26 cellular contexts compared by ENCODE assay signal in the genomic region with DNA sequence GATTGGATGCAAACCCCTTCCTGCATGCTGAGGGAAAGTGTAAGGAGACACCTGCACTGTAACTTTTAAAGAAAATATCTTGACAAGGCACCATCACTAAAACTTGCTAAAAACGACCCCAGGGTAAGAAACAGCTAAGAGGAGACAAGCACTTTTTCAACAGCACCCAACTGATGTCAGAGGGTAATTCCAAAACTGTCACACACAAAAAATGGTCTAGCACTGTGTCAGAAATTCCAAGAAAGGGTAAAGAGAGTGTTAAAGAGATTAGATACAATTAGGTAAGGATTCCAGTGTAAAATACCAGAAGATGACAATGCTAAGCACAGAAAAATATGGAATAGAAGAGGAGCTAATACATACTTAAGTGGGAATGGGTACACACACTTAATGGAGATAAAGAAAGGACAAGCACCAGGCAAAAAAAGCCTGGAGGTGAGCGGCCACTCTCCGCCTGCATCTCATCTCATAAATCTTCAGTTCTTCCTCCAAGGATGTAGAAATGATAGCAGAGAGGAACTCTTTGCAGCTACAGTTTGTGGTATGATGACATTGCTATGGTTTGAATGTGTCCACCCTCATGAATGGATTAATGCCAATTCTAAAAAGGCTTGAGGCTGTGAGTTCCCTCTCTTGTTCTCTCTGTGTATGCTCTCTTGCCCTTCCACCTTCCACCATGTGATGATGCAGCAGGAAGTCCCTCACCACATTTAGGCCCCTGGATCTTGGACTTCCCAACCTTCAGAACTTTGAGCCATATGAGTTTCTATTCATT.
DNase-seq lines count a peak whose midpoint lies in the region; ATAC-seq, FAIRE-seq and TF ChIP-seq lines count a peak whose summit lies in the region.
"Had no signal": no experiment of that assay in that cellular context is flagged by ENCODE, and none has a peak within 500 bp of the region (broad histone marks: within the 10 kb centered on the region; RNA-seq: fewer than 3 reads in every experiment).

No MANE protein-coding gene starts in this region.

- no peak overlapping the region for H3K9ac ChIP-seq in astrocyte (ENCODE audit: low read length)

- H3K36me3 ChIP-seq in astrocyte (ENCODE audit: insufficient read depth, low read length) = no peaks in the 10 kb centered on the region
- H3K36me3 ChIP-seq: breast epithelium, colonic mucosa, sigmoid colon had no signal

- CTCF ChIA-PET in HEK293T (lab: Yijun Ruan, JAX) = no interaction called here

- H3K4me1 Mint-ChIP-seq in astrocyte (ENCODE audit: low read depth, unreplicated experiment) (peaks cover 9% of the 10 kb centered on the region), osteocyte (ENCODE audit: unreplicated experiment) (peaks cover 68% of the 10 kb centered on the region)
- H3K4me1 Mint-ChIP-seq: activated naive CD8-positive, alpha-beta T cell treated with anti-CD3 and anti-CD28 coated beads, Interleukin-2, amount 50 U/mL, for 24 hours had no signal

- H2AFZ ChIP-seq in astrocyte (ENCODE audit: low read depth, low read length) = no peak overlapping the region
- H2AFZ ChIP-seq: GM23338 had no signal

- peaks cover 29% of the 10 kb centered on the region for H3K79me2 ChIP-seq in astrocyte (ENCODE audit: insufficient read depth, low read length)

- H3K27me3 ChIP-seq in astrocyte (ENCODE audit: insufficient read depth, low read length) = no peaks in the 10 kb centered on the region
- H3K27me3 ChIP-seq in dorsolateral prefrontal cortex = no peaks in the 10 kb centered on the region
- H3K27me3 ChIP-seq: breast epithelium, colonic mucosa, sigmoid colon had no signal

- POLR2A ChIA-PET in HEK293T (lab: Yijun Ruan, JAX) = no interaction called here

- TF ChIP-seq CTCF in astrocyte (IDR thresholded peaks at IDR 0.05; ENCODE audit: insufficient read depth, low read depth, low read length) = no peak
- no peak for TF ChIP-seq CTCF in osteocyte (IDR thresholded peaks at IDR 0.05)
- TF ChIP-seq CTCF in dorsolateral prefrontal cortex (IDR thresholded peaks at IDR 0.05 in 54 of 56, conservative IDR thresholded peaks at IDR 0.05 in 2 of 56; ENCODE audit: low read depth in 1 of 56, partially characterized antibody in 56 of 56) = no peak

- H3K4me2 ChIP-seq in astrocyte (ENCODE audit: low read length) = no peak overlapping the region
- H3K4me2 ChIP-seq: GM23338 had no signal

- H3K4me3 ChIP-seq in astrocyte (ENCODE audit: insufficient read depth, low read depth, low read length) (no peak overlapping the region), dorsolateral prefrontal cortex (no peak overlapping the region)
- H3K4me3 ChIP-seq: breast epithelium, colonic mucosa, GM23338, sigmoid colon had no signal

- H3K27ac Mint-ChIP-seq in astrocyte (ENCODE audit: unreplicated experiment) (no peak overlapping the region), osteocyte (ENCODE audit: unreplicated experiment) (peak overlapping the region; percentile 40)
- H3K27ac Mint-ChIP-seq: activated CD8-positive, alpha-beta T cell treated with anti-CD3 and anti-CD28 coated beads, Interleukin-2, amount 10 ng/mL, durations not matched to agents 7 days and 5 days; activated naive CD8-positive, alpha-beta T cell treated with anti-CD3 and anti-CD28 coated beads, Interleukin-2, amount 50 U/mL, for 24 hours; GM23338; progenitor cell of endocrine pancreas had no signal

- H3K27ac ChIP-seq in astrocyte (ENCODE audit: low read depth, low read length) (no peak overlapping the region), dorsolateral prefrontal cortex (peak overlapping the region in 3 of 59 donors; percentile 8 to 67 (median 21))
- H3K27ac ChIP-seq: breast epithelium, colonic mucosa, sigmoid colon had no signal

- no peaks in the 10 kb centered on the region for H3K9me3 ChIP-seq in astrocyte (ENCODE audit: insufficient read depth, low read depth, low read length)
- H3K9me3 ChIP-seq: breast epithelium, colonic mucosa, sigmoid colon had no signal

- FAIRE-seq in astrocyte (lab: Jason Lieb, UNC) = peak; percentile 32
- FAIRE-seq: G401.6 had no signal

- no peak for ATAC-seq in left cardiac atrium
- ATAC-seq: activated CD8-positive, alpha-beta T cell treated with anti-CD3 and anti-CD28 coated beads, Interleukin-2, amount 10 ng/mL, durations not matched to agents 7 days and 5 days; activated naive CD8-positive, alpha-beta T cell treated with anti-CD3 and anti-CD28 coated beads, Interleukin-2, amount 50 U/mL, for 24 hours; esophagus mucosa; GM23338; stimulated activated naive CD8-positive, alpha-beta T cell treated with anti-CD3 and anti-CD28 coated beads, Interleukin-15, Interleukin-2, amounts not matched to agents 100 U/mL and 50 U/mL, for 24 hours had no signal

- H3K9me3 Mint-ChIP-seq in astrocyte (ENCODE audit: unreplicated experiment) (no peaks in the 10 kb centered on the region), osteocyte (ENCODE audit: unreplicated experiment) (no peaks in the 10 kb centered on the region)
- H3K9me3 Mint-ChIP-seq: activated naive CD8-positive, alpha-beta T cell treated with anti-CD3 and anti-CD28 coated beads, Interleukin-2, amount 50 U/mL, for 24 hours; GM23338 had no signal

- peaks cover 2% of the 10 kb centered on the region for H3K36me3 Mint-ChIP-seq in astrocyte (ENCODE audit: low read depth, unreplicated experiment)
- peaks cover 10% of the 10 kb centered on the region for H3K36me3 Mint-ChIP-seq in osteocyte (ENCODE audit: unreplicated experiment)

- peaks cover 39% of the 10 kb centered on the region for H4K20me1 ChIP-seq in astrocyte (ENCODE audit: insufficient read depth, low read length)

- H3K27me3 Mint-ChIP-seq in astrocyte (ENCODE audit: low read depth, unreplicated experiment) (peaks cover 3% of the 10 kb centered on the region), osteocyte (ENCODE audit: unreplicated experiment) (no peaks in the 10 kb centered on the region)
- H3K27me3 Mint-ChIP-seq: activated naive CD8-positive, alpha-beta T cell treated with anti-CD3 and anti-CD28 coated beads, Interleukin-2, amount 50 U/mL, for 24 hours had no signal

- H3K4me3 Mint-ChIP-seq in astrocyte (ENCODE audit: unreplicated experiment) (no peak overlapping the region), osteocyte (ENCODE audit: unreplicated experiment) (no peak overlapping the region)
- H3K4me3 Mint-ChIP-seq: activated CD8-positive, alpha-beta T cell treated with anti-CD3 and anti-CD28 coated beads, Interleukin-2, amount 10 ng/mL, durations not matched to agents 7 days and 5 days; activated naive CD8-positive, alpha-beta T cell treated with anti-CD3 and anti-CD28 coated beads, Interleukin-2, amount 50 U/mL, for 24 hours; GM23338 had no signal

- intact Hi-C loops in dorsolateral prefrontal cortex (cut with DNase I) (no loop called here), left cardiac atrium (cut with DNase I) (no loop called here)

- H3K4me1 ChIP-seq in astrocyte (ENCODE audit: insufficient read depth, low read length) = peaks cover 31% of the 10 kb centered on the region
- H3K4me1 ChIP-seq: breast epithelium, colonic mucosa had no signal

- peak; percentile 62 for DNase-seq in ELR (ENCODE audit: low read depth)
- peak; percentile 81 to 91 for DNase-seq in NOMO-1 (lab: John Stamatoyannopoulos, UW; ENCODE audit: unreplicated experiment in 2 of 2)
- DNase-seq in astrocyte (ENCODE audit: low read depth) = peak; percentile 69
- DNase-seq in osteocyte (ENCODE audit: extremely low spot score, unreplicated experiment) = no peak
- no peak for DNase-seq in dorsolateral prefrontal cortex
- DNase-seq in HEK293T (ENCODE audit: extremely low spot score) = no peak
- DNase-seq in left cardiac atrium = no peak
- DNase-seq: activated CD8-positive, alpha-beta T cell treated with anti-CD3 and anti-CD28 coated beads, Interleukin-2, amount 10 ng/mL, durations not matched to agents 7 days and 5 days; activated gamma-delta T cell; activated naive CD8-positive, alpha-beta T cell treated with anti-CD3 and anti-CD28 coated beads, Interleukin-2, amount 50 U/mL, for 24 hours; colonic mucosa; mammary epithelial cell; NCI-H1048; NCI-H187; NCI-H2171 treated with DMSO at 0.1 percent for 48 hours; NCI-H526; OCI-M1; Right ventricle myocardium superior; sigmoid colon; stimulated activated CD4-positive, alpha-beta T cell treated with anti-CD3 and anti-CD28 coated beads, Interleukin-15, amount 100 ng/mL, for 24 hours; stimulated activated naive CD8-positive, alpha-beta T cell treated with anti-CD3 and anti-CD28 coated beads, Interleukin-15, Interleukin-2, amounts not matched to agents 100 U/mL and 50 U/mL, for 24 hours had no signal

TF ChIP-seq in HEK293T, 16 proteins besides CTCF, POLR2A, EP300 and RAD21:
- no peak for TF ChIP-seq FOXK2 (IDR thresholded peaks at IDR 0.05)

Comparison
In these comparisons a context has a peak if more than half of its experiments do, and no peak if none do; other contexts are left out.
1. DNase-seq: peak in ELR (single experiment), NOMO-1 (2 of 2) and astrocyte (single experiment); none in osteocyte (single experiment), dorsolateral prefrontal cortex (0 of 10), HEK293T (single experiment) and left cardiac atrium (single experiment).